ENCODE assay signal across 26 cellular contexts in the genomic region with DNA sequence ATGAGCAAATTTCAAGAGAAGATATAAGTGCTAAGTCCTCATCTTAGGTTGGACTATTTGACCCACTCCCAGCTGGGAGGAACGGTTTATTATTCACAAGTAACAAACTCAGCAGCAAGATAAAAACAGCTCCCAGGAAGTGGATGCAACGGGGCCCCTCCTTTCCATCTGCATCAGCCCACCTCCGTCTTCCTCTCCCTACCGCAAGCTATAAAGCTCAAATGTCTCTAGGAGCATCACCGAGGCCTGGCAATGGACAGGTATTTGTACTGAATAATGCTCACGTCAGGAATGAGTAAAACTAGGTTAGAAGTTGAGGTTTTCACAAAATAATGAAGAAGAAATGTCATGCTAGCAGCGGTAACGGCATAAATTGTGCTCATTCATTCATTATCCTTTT.
"Had no signal": no experiment of that assay in that cellular context is flagged by ENCODE, and none has a peak within 500 bp of the region (broad histone marks: within the 10 kb centered on the region; RNA-seq: fewer than 3 reads in every experiment).

No MANE protein-coding gene starts in this region.

- H3K36me3 Mint-ChIP-seq: activated naive CD4-positive, alpha-beta T cell treated with anti-CD3 and anti-CD28 coated beads, Interleukin-2, amount 50 U/mL, for 72 hours had no signal

- H3K4me2 ChIP-seq: KMS-11, SK-N-SH had no signal

- H3K4me3 ChIP-seq: cardiac muscle cell, SJCRH30 had no signal

- H3K27ac Mint-ChIP-seq: activated naive CD4-positive, alpha-beta T cell treated with anti-CD3 and anti-CD28 coated beads, Interleukin-2, amount 50 U/mL, for 72 hours had no signal

- ATAC-seq: activated naive CD4-positive, alpha-beta T cell treated with anti-CD3 and anti-CD28 coated beads, Interleukin-2, amount 50 U/mL, for 72 hours; activated T-cell treated with anti-CD3 and anti-CD28 coated beads, Interleukin-2, amount 50 U/mL, for 4 hours; Panc1 had no signal

- H3K4me3 Mint-ChIP-seq: activated T-cell treated with anti-CD3 and anti-CD28 coated beads, Interleukin-2, amount 50 U/mL, for 4 hours had no signal

- H3K36me3 ChIP-seq: brain microvascular endothelial cell, cardiac muscle cell, SJCRH30 had no signal

- H3K9ac ChIP-seq: KMS-11, SK-N-SH had no signal

- H3K27ac ChIP-seq: brain microvascular endothelial cell, cardiac muscle cell, KMS-11, SJCRH30, VCaP had no signal

- DNase-seq: activated CD4-positive, alpha-beta T cell treated with anti-CD3 and anti-CD28 coated beads for 48 hours; activated CD4-positive, alpha-beta T cell treated with anti-CD3 and anti-CD28 coated beads, Interleukin-2, amount 50 U/mL, for 4 hours; activated CD8-positive, alpha-beta memory T cell treated with anti-CD3 and anti-CD28 coated beads for 24 hours; activated effector memory CD4-positive, alpha-beta T cell treated with anti-CD3 and anti-CD28 coated beads, Interleukin-2, amount 50 U/mL, for 16 hours; activated naive CD4-positive, alpha-beta T cell treated with Interleukin-2 at 50 U/mL for 16 hours; activated T-cell treated with anti-CD3 and anti-CD28 coated beads, Interleukin-2, amount 50 U/mL, for 4 hours; brain microvascular endothelial cell; MV-4-11; NCI-H1092 treated with DMSO at 0.1 percent for 48 hours; NCI-H1417 treated with DMSO at 0.1 percent for 48 hours; NCI-H1694 treated with DMSO at 0.1 percent for 48 hours; NCI-H2029 treated with DMSO at 0.1 percent for 48 hours; NCI-H510A treated with DMSO at 0.1 percent for 48 hours; NCI-H69; NK-92 treated with Interleukin-12 subunit alpha and Interleukin-12 subunit beta, amount 100 ng/mL, for 24 hours; OCI-M1; Right ventricle myocardium superior; RPMI8226; SJCRH30; SK-N-SH; T-helper 1 cell had no signal

- H3K27me3 ChIP-seq: brain microvascular endothelial cell, cardiac muscle cell, SJCRH30 had no signal

- H3K9me3 ChIP-seq: SJCRH30, SK-N-SH had no signal

- H3K4me1 ChIP-seq: SJCRH30 had no signal

- H3K9me3 Mint-ChIP-seq: activated naive CD4-positive, alpha-beta T cell treated with anti-CD3 and anti-CD28 coated beads, Interleukin-2, amount 50 U/mL, for 72 hours; activated T-cell treated with anti-CD3 and anti-CD28 coated beads, Interleukin-2, amount 50 U/mL, for 4 hours had no signal
